9 cellular contexts compared by ENCODE assay signal in genomic region chr1:22414244-22414751, GRCh38. TPM values are rescaled to one million over a fixed set of nuclear protein-coding genes. Genes with fewer than 3 reads are reported as not detected.
DNase-seq lines count a peak whose midpoint lies in the region; ATAC-seq and TF ChIP-seq lines count a peak whose summit lies in the region.
"Had no signal": no experiment of that assay in that cellular context is flagged by ENCODE, and none has a peak within 500 bp of the region (broad histone marks: within the 10 kb centered on the region; RNA-seq: fewer than 3 reads in every experiment).

No MANE protein-coding gene starts in this region.

- DNase-seq in SIG-M5 treated with dmso at 0.1 percent for 504 hours (lab: John Stamatoyannopoulos, UW; ENCODE audit: unreplicated experiment): peak; percentile 56
- no peak for DNase-seq in SIG-M5 (lab: John Stamatoyannopoulos, UW)
- no peak for DNase-seq in Panc1 (ENCODE audit: low read depth, low spot score)
- DNase-seq in type B pancreatic cell (ENCODE audit: extremely low spot score, unreplicated experiment): no peak
- no peak for DNase-seq in coronary artery (ENCODE audit: low spot score)
- DNase-seq in aorta: no peak
- DNase-seq: left ventricle myocardium inferior had no signal

- intact Hi-C loops in Panc1 (cut with micrococcal nuclease; ENCODE audit: unreplicated experiment): loop anchor here (10.0 kb wide), 1 partner anchor 309 kb away; no protein-coding TSS in a partner anchor
- intact Hi-C loops in aorta (cut with DNase I): no loop called here

- CTCF ChIA-PET in Panc1 (lab: Charles Lee): interaction anchor here (0.7 to 1.3 kb wide), 2 partner anchors 282 to 290 kb away, joined by 3 to 12 read pairs; no protein-coding TSS in a partner anchor

- H3K36me3 Mint-ChIP-seq in type B pancreatic cell: no peaks in the 10 kb centered on the region

- BruUV-seq in Panc1 (replicated peaks; lab: Mats Ljungman, UMichigan): no TSS peak

- peak overlapping the region; percentile 96 for H3K27ac Mint-ChIP-seq in type B pancreatic cell

- peaks cover 36% of the 10 kb centered on the region for H3K4me1 Mint-ChIP-seq in type B pancreatic cell (ENCODE audit: unreplicated experiment)

- H3K4me3 ChIP-seq in Panc1 (ENCODE audit: low read depth in 2 of 2, low read length in 2 of 2): no peak overlapping the region
- H3K4me3 ChIP-seq in liver (ENCODE audit: low read depth in 1 of 3, low read length in 3 of 3): no peak overlapping the region
- no peak overlapping the region for H3K4me3 ChIP-seq in coronary artery
- no peak overlapping the region for H3K4me3 ChIP-seq in aorta (ENCODE audit: low read length in 2 of 2)
- H3K4me3 ChIP-seq: left ventricle myocardium inferior had no signal

- H3K27me3 Mint-ChIP-seq in type B pancreatic cell: peaks cover 5% of the 10 kb centered on the region

- POLR2A ChIA-PET in Panc1 (lab: Charles Lee): interaction anchor here (0.7 kb wide), 1 partner anchor 199 kb away, joined by 7 read pairs; no protein-coding TSS in a partner anchor

- peak; percentile 60 for ATAC-seq in Panc1
- ATAC-seq in GM19035 (IDR thresholded peaks at IDR 0.05; ENCODE audit: unreplicated experiment): no peak
- ATAC-seq in aorta (ENCODE audit: low FRiP score): no peak

- no peaks in the 10 kb centered on the region for H3K9me3 ChIP-seq in Panc1 (ENCODE audit: control insufficient read depth, insufficient read depth, low read depth, low read length)
- no peaks in the 10 kb centered on the region for H3K9me3 ChIP-seq in liver (ENCODE audit: control insufficient read depth in 4 of 4, low read length in 3 of 4)
- peaks cover 2% of the 10 kb centered on the region for H3K9me3 ChIP-seq in aorta (ENCODE audit: control insufficient read depth, low read length)
- H3K9me3 ChIP-seq: left ventricle myocardium inferior had no signal

- H3K36me3 ChIP-seq in Panc1 (ENCODE audit: control insufficient read depth, insufficient read depth, low read length) (no peaks in the 10 kb centered on the region), liver (ENCODE audit: control insufficient read depth in 4 of 4, insufficient read depth in 3 of 4, low read depth in 1 of 4, low read length in 3 of 4) (no peaks in the 10 kb centered on the region), aorta (ENCODE audit: control insufficient read depth in 1 of 2, insufficient read depth in 2 of 2, low read length in 1 of 2) (no peaks in the 10 kb centered on the region)
- H3K36me3 ChIP-seq: left ventricle myocardium inferior had no signal

- H3K27ac ChIP-seq in Panc1 (ENCODE audit: low read length) (no peak overlapping the region), liver (ENCODE audit: low read depth in 1 of 2, low read length in 2 of 2) (peak overlapping the region; percentile 34 to 63), coronary artery (no peak overlapping the region), aorta (ENCODE audit: low read depth in 1 of 2, low read length in 2 of 2) (no peak overlapping the region)
- H3K27ac ChIP-seq: left ventricle myocardium inferior had no signal

- in situ Hi-C loops in Panc1 (cut with HindIII; ENCODE audit: low pct_unique_long_range_greater_than_20kb, low sequenced_read_pairs): no loop called here

- no peak overlapping the region for H3K9ac ChIP-seq in liver (ENCODE audit: low read depth in 1 of 2, low read length in 2 of 2)

- TF ChIP-seq CTCF in Panc1 (IDR thresholded peaks at IDR 0.05) (no peak), liver (IDR thresholded peaks at IDR 0.05; ENCODE audit: low read depth, low read length, missing input control) (no peak), type B pancreatic cell (conservative IDR thresholded peaks at IDR 0.05) (no peak), coronary artery (IDR thresholded peaks at IDR 0.05) (no peak)

- peak; percentile 42 to 47 for TF ChIP-seq RAD21 in liver (IDR thresholded peaks at IDR 0.05)

- no peaks in the 10 kb centered on the region for H3K9me3 Mint-ChIP-seq in type B pancreatic cell

- H3K4me3 Mint-ChIP-seq in type B pancreatic cell: peak overlapping the region; percentile 51

- H3K4me1 ChIP-seq in Panc1 (ENCODE audit: control insufficient read depth, insufficient read depth, low read length) (peaks cover 13% of the 10 kb centered on the region), liver (ENCODE audit: control insufficient read depth in 4 of 4, insufficient read depth in 4 of 4, low read length in 3 of 4) (peaks cover 2 to 30% (median 22%) of the 10 kb centered on the region in 4 donors), aorta (ENCODE audit: control insufficient read depth in 1 of 2, insufficient read depth in 2 of 2, low read length in 2 of 2) (no peaks in the 10 kb centered on the region)

- H3K27me3 ChIP-seq in Panc1 (ENCODE audit: control insufficient read depth, insufficient read depth, low read length) (no peaks in the 10 kb centered on the region), liver (ENCODE audit: control insufficient read depth in 4 of 4, insufficient read depth in 4 of 4, low read length in 3 of 4) (peaks cover 0 to 2% (median 0%) of the 10 kb centered on the region in 4 donors), aorta (ENCODE audit: control insufficient read depth in 1 of 2, insufficient read depth in 2 of 2, low read length in 1 of 2) (no peaks in the 10 kb centered on the region)

- WGBS in liver: 39% methylated on average over 11 of the region's 11 CpGs
- WGBS in aorta, 2 donors: 45 to 50% methylated on average over 11 of the region's 11 CpGs

TF ChIP-seq in liver, 16 proteins besides CTCF, POLR2A, EP300 and RAD21:
- TF ChIP-seq HNF4A (conservative IDR thresholded peaks at IDR 0.05) (peak in 1 of 2 donors; percentile 66), ATF3 (IDR thresholded peaks at IDR 0.05) (no peak), SP1 (IDR thresholded peaks at IDR 0.05) (peak; percentile 66), FOXA1 (IDR thresholded peaks at IDR 0.05) (peak; percentile 99), REST (IDR thresholded peaks at IDR 0.05) (peak; percentile 34), GABPA (IDR thresholded peaks at IDR 0.05 in 1 of 2, conservative IDR thresholded peaks at IDR 0.05 in 1 of 2) (no peak), HNF4G (IDR thresholded peaks at IDR 0.05) (no peak), TAF1 (conservative IDR thresholded peaks at IDR 0.05) (no peak), JUND (IDR thresholded peaks at IDR 0.05) (peak; percentile 60 to 80), EGR1 (IDR thresholded peaks at IDR 0.05; ENCODE audit: low read depth in 2 of 2) (no peak), RXRA (IDR thresholded peaks at IDR 0.05) (peak; percentile 42 to 83), MAX (IDR thresholded peaks at IDR 0.05) (peak; percentile 44), NR2F2 (IDR thresholded peaks at IDR 0.05) (peak; percentile 34), YY1 (IDR thresholded peaks at IDR 0.05) (peak; percentile 83), ZBTB33 (IDR thresholded peaks at IDR 0.05) (peak; percentile 25), FOXA2 (IDR thresholded peaks at IDR 0.05) (peak; percentile 100)

RNA-seq across cellular contexts. Expression of gene ZBTB40, which starts 37.4 kb away (rescaled TPM):
- total RNA-seq in Panc1 (2021; ENCODE audit: unreplicated experiment) (24.3 TPM), liver (10 to 100 TPM in 1 of 2 donors, 1 to 10 TPM in 1; 7.1 to 11.2 TPM), type B pancreatic cell (ENCODE audit: low replicate concordance) (26.9 and 27.3 TPM in 2 replicates), aorta (10 to 100 TPM; 21.2 to 24.9 TPM)
- polyA plus RNA-seq in Panc1 (2012; ENCODE audit: insufficient read length): 12.8 TPM
- polyA plus RNA-seq in liver (1 to 10 TPM; 2.1 to 2.2 TPM), aorta (10 to 100 TPM in 1 of 2 donors, 1 to 10 TPM in 1; 4.4 to 19.3 TPM)

Comparison
In these comparisons a context has a peak if more than half of its experiments do, and no peak if none do; other contexts are left out.
1. H3K27ac ChIP-seq: peak in liver (2 of 2); none in Panc1 (single experiment), coronary artery (0 of 2) and aorta (0 of 2).